In the genomic region with DNA sequence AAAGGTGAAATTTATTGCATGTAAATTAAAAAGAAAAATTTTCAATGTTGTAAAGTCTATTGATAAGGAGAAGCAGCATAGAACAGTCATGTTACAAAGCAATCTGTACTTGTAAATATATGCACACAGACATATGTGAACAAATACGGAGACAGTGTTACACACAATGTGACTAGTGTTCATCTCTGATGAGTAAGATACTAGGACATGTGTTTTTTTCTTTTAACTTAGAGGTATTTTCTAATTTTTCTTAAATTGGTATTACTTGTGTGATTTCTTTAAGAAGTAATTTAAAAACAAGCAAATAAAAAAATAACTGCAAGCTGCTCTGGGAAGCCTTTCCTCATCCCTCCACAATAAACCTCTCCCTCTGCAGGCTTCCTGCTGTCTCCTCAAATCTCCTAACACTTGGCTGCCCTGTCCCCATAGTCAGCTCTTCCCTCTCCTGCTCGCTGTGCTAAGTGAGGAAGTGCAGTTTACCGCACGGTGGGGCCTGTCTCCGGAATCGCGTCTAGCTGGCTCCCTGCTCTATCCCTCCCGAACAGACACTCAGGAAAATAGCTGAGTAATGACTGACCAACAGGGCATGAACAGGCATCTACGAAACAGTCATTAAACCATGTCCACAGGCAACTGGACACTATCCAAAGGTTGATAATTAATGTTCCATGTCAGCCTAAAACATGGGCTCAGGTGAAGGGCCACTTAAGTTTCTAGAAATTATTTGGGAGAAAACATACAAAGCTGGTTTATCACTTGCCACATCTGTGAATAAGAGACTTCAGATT, we compare ENCODE assay signal across 8 cellular contexts.
DNase-seq lines count a peak whose midpoint lies in the region; ATAC-seq and TF ChIP-seq lines count a peak whose summit lies in the region.

No MANE protein-coding gene starts in this region.

- TF ChIP-seq CTCF in nephron (IDR thresholded peaks at IDR 0.05; ENCODE audit: unreplicated experiment in 3 of 3) = peak in 2 of 3 experiments; percentile 15 to 19

- ATAC-seq in SK-N-SH treated with all-trans-retinoic acid at 6 μM for 48 hours = peak; percentile 93
- ATAC-seq in GM19455 (IDR thresholded peaks at IDR 0.05; ENCODE audit: unreplicated experiment) = no peak
- no peak for ATAC-seq in GM18498 (IDR thresholded peaks at IDR 0.05; ENCODE audit: unreplicated experiment)

- no peaks in the 10 kb centered on the region for H3K9me3 Mint-ChIP-seq in nephron

- H3K36me3 Mint-ChIP-seq in nephron (ENCODE audit: low read depth) = no peaks in the 10 kb centered on the region

- DNase-seq in SKM-1 treated with dmso at 0.1 percent for 144 hours (lab: John Stamatoyannopoulos, UW; ENCODE audit: unreplicated experiment) = peak; percentile 42
- DNase-seq in SKM-1 (lab: John Stamatoyannopoulos, UW; ENCODE audit: unreplicated experiment) = no peak
- DNase-seq in fibroblast of peridontal ligament (ENCODE audit: extremely low read depth) = peak; percentile 78
- DNase-seq in activated CD8-positive, alpha-beta memory T cell treated with anti-CD3 and anti-CD28 coated beads for 24 hours = no peak

- H3K4me3 Mint-ChIP-seq in nephron = peak overlapping the region; percentile 3 to 37 (median 33)

- peaks cover 25% of the 10 kb centered on the region for H3K4me1 Mint-ChIP-seq in nephron

- peak overlapping the region; percentile 70 to 92 (median 89) for H3K27ac Mint-ChIP-seq in nephron

- H3K27me3 Mint-ChIP-seq in nephron (ENCODE audit: low read depth) = no peaks in the 10 kb centered on the region

TF ChIP-seq in SK-N-SH treated with all-trans-retinoic acid at 6 μM for 48 hours, 23 proteins besides CTCF, POLR2A, EP300 and RAD21:
- 0 out of 2 replicates have a peak, but pooled peaks have one; percentile 9 for TF ChIP-seq TCF4 (CRISPR knock-in tag; IDR thresholded peaks at IDR 0.05; ENCODE audit: borderline replicate concordance)
- TF ChIP-seq ZFP3 (CRISPR knock-in tag; IDR thresholded peaks at IDR 0.05) = 0 out of 2 replicates have a peak, but pooled peaks have one; percentile 21
- TF ChIP-seq, protein P1, sequence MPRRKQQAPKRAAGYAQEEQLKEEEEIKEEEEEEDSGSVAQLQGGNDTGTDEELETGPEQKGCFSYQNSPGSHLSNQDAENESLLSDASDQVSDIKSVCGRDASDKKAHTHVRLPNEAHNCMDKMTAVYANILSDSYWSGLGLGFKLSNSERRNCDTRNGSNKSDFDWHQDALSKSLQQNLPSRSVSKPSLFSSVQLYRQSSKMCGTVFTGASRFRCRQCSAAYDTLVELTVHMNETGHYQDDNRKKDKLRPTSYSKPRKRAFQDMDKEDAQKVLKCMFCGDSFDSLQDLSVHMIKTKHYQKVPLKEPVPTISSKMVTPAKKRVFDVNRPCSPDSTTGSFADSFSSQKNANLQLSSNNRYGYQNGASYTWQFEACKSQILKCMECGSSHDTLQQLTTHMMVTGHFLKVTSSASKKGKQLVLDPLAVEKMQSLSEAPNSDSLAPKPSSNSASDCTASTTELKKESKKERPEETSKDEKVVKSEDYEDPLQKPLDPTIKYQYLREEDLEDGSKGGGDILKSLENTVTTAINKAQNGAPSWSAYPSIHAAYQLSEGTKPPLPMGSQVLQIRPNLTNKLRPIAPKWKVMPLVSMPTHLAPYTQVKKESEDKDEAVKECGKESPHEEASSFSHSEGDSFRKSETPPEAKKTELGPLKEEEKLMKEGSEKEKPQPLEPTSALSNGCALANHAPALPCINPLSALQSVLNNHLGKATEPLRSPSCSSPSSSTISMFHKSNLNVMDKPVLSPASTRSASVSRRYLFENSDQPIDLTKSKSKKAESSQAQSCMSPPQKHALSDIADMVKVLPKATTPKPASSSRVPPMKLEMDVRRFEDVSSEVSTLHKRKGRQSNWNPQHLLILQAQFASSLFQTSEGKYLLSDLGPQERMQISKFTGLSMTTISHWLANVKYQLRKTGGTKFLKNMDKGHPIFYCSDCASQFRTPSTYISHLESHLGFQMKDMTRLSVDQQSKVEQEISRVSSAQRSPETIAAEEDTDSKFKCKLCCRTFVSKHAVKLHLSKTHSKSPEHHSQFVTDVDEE (CRISPR knock-in tag; IDR thresholded peaks at IDR 0.05) = peak; percentile 83; the same call in 1 of the 2 replicates
- no peak for TF ChIP-seq ZC3H10 (CRISPR knock-in tag; IDR thresholded peaks at IDR 0.05)
- TF ChIP-seq ISL1 (CRISPR knock-in tag; IDR thresholded peaks at IDR 0.05) = 0 out of 2 replicates have a peak, but pooled peaks have one; percentile 29
- peak; percentile 81; the same call in 1 of the 2 replicates for TF ChIP-seq BACH2 (CRISPR knock-in tag; IDR thresholded peaks at IDR 0.05; ENCODE audit: borderline replicate concordance)

Comparison
In these comparisons a context has a peak if more than half of its experiments do, and no peak if none do; other contexts are left out.
1. DNase-seq: peak in SKM-1 treated with dmso at 0.1 percent for 144 hours (single experiment) and fibroblast of peridontal ligament (single experiment); none in SKM-1 (single experiment) and activated CD8-positive, alpha-beta memory T cell treated with anti-CD3 and anti-CD28 coated beads for 24 hours (single experiment).